Comparison of ENCODE assay signal across 16 cellular contexts in the genomic region with DNA sequence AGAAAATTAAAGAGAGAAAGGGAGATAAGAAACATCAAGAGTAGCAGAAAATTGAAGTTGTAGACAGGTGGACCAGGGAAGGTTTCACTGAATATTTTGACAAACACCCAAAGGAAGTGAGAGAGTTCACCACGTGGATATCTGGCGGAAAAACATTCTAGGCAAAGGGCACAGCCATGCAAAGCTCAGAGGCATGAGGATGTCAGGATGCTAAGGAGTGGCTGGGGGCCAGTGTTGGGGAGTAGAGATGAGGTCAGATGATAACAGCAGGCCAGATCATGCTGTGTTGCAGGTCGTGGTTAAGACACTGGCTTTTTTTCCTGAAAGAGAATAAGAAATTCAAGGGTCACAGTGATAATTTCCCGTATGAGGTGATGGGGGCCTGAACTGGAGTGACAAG.
"Had no signal": no experiment of that assay in that cellular context is flagged by ENCODE, and none has a peak within 500 bp of the region (broad histone marks: within the 10 kb centered on the region; RNA-seq: fewer than 3 reads in every experiment).

No MANE protein-coding gene starts in this region.

- H3K4me1 Mint-ChIP-seq: neural crest cell; stimulated activated naive CD8-positive, alpha-beta T cell treated with anti-CD3 and anti-CD28 coated beads, Interleukin-15, amount 100 ng/mL, for 72 hours; T-cell had no signal

- H3K4me3 Mint-ChIP-seq: neural crest cell; stimulated activated naive CD8-positive, alpha-beta T cell treated with anti-CD3 and anti-CD28 coated beads, Interleukin-15, amount 100 ng/mL, for 72 hours; T-cell had no signal

- H3K9me3 Mint-ChIP-seq: neural crest cell; stimulated activated naive CD8-positive, alpha-beta T cell treated with anti-CD3 and anti-CD28 coated beads, Interleukin-15, amount 100 ng/mL, for 72 hours; T-cell had no signal

- ATAC-seq: activated CD4-positive, CD25-positive, alpha-beta regulatory T cell treated with anti-CD3 and anti-CD28 coated beads, Interleukin-2, amount 50 U/mL, for 24 hours; left colon; lower lobe of right lung; stimulated activated naive CD8-positive, alpha-beta T cell treated with anti-CD3 and anti-CD28 coated beads, Interleukin-15, amount 100 ng/mL, for 72 hours; T-cell had no signal

- DNase-seq: activated CD4-positive, alpha-beta T cell treated with anti-CD3 and anti-CD28 coated beads, Interleukin-2, amount 50 U/mL, for 1 hour; activated CD8-positive, alpha-beta memory T cell treated with anti-CD3 and anti-CD28 coated beads for 24 hours; activated gamma-delta T cell treated with Interleukin-2 at 50 U/mL for 16 hours; colonic mucosa; esophagus squamous epithelium; foreskin fibroblast; glutamatergic neuron; left colon; lower lobe of right lung; right lobe of liver; stimulated activated naive CD8-positive, alpha-beta T cell treated with anti-CD3 and anti-CD28 coated beads, Interleukin-15, amount 100 ng/mL, for 72 hours; T-cell; T-helper 9 cell; upper lobe of left lung had no signal

- H3K27ac Mint-ChIP-seq: T-cell had no signal

- H3K36me3 Mint-ChIP-seq: T-cell had no signal
